Comparison of ENCODE assay signal across 9 cellular contexts in genomic region chr5:10209004-10209403, GRCh38.
"Had no signal": no experiment of that assay in that cellular context is flagged by ENCODE, and none has a peak within 500 bp of the region (broad histone marks: within the 10 kb centered on the region; RNA-seq: fewer than 3 reads in every experiment).

No MANE protein-coding gene starts in this region.

- H3K9me3 Mint-ChIP-seq: HFFc6 had no signal

- ATAC-seq: HCT116, HepG2 had no signal

- FAIRE-seq: HepG2 had no signal

- H3K27ac Mint-ChIP-seq: HFFc6, IgD-negative memory B cell had no signal

- H3K27ac ChIP-seq: GM23248, HL-60 had no signal

- H3K4me3 Mint-ChIP-seq: HFFc6, IgD-negative memory B cell had no signal

- DNase-seq: GM23248, GOT3, H7, HFFc6, KBM-7 had no signal

- H3K27me3 Mint-ChIP-seq: IgD-negative memory B cell had no signal
